ENCODE assay signal across 1 cellular context in genomic region chr16:89217388-89218191, GRCh38.
TF ChIP-seq lines count a peak whose summit lies in the region.

TSS of gene ZNF778 (plus strand) at chr16:89217703. CDS start at chr16:89221128, 3,425 bp downstream.

TF ChIP-seq in K562, 482 proteins besides CTCF, POLR2A, EP300 and RAD21 (continued from another document and continues in another):
- TF ChIP-seq, protein P1, sequence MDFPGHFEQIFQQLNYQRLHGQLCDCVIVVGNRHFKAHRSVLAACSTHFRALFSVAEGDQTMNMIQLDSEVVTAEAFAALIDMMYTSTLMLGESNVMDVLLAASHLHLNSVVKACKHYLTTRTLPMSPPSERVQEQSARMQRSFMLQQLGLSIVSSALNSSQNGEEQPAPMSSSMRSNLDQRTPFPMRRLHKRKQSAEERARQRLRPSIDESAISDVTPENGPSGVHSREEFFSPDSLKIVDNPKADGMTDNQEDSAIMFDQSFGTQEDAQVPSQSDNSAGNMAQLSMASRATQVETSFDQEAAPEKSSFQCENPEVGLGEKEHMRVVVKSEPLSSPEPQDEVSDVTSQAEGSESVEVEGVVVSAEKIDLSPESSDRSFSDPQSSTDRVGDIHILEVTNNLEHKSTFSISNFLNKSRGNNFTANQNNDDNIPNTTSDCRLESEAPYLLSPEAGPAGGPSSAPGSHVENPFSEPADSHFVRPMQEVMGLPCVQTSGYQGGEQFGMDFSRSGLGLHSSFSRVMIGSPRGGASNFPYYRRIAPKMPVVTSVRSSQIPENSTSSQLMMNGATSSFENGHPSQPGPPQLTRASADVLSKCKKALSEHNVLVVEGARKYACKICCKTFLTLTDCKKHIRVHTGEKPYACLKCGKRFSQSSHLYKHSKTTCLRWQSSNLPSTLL (IDR thresholded peaks at IDR 0.05) = no peak
- TF ChIP-seq SMARCC2 (IDR thresholded peaks at IDR 0.05; ENCODE audit: low read depth) = no peak; the same call in 1 of the 2 replicates
- TF ChIP-seq CBFB (CRISPR knock-in tag; IDR thresholded peaks at IDR 0.05) = 0 out of 2 replicates have a peak, but pooled peaks have one; percentile 48
- TF ChIP-seq ELF1 (tag; IDR thresholded peaks at IDR 0.05) = peak; percentile 91
- TF ChIP-seq FOXK2 (conservative IDR thresholded peaks at IDR 0.05 in 1 of 2, IDR thresholded peaks at IDR 0.05 in 1 of 2; ENCODE audit: low read depth in 2 of 2) = peak; percentile 57 to 78; a peak in 3 of 4 replicates
- no peak for TF ChIP-seq GATA2 (CRISPR knock-in tag; IDR thresholded peaks at IDR 0.05)
- peak; percentile 74 for TF ChIP-seq HCFC1 (IDR thresholded peaks at IDR 0.05; ENCODE audit: low read depth, low read length)
- peak; percentile 93 for TF ChIP-seq RBBP5 (IDR thresholded peaks at IDR 0.05; ENCODE audit: borderline replicate concordance, insufficient read depth, low read length, poor library complexity, severe bottlenecking)
- TF ChIP-seq C11orf30 (IDR thresholded peaks at IDR 0.05; ENCODE audit: low read depth) = peak; percentile 97
- TF ChIP-seq REST (CRISPR knock-in tag; IDR thresholded peaks at IDR 0.05; ENCODE audit: low read depth) = no peak
- peak; percentile 84 for TF ChIP-seq EP400 (IDR thresholded peaks at IDR 0.05)
- no peak for TF ChIP-seq ZNF133 (CRISPR knock-in tag; IDR thresholded peaks at IDR 0.05)
- TF ChIP-seq UBTF (IDR thresholded peaks at IDR 0.05; ENCODE audit: borderline replicate concordance in 1 of 2, low read depth in 2 of 2, low read length in 2 of 2) = peak; percentile 30 to 58; a peak in 1 of 4 replicates
- 0 out of 2 replicates have a peak, but pooled peaks have one; percentile 24 for TF ChIP-seq RBM14 (IDR thresholded peaks at IDR 0.05; ENCODE audit: borderline replicate concordance, insufficient read depth, low read depth, low read length)
- peak; percentile 43 for TF ChIP-seq PML (IDR thresholded peaks at IDR 0.05; ENCODE audit: low read length)
- peak; percentile 48 to 66; a peak in 3 of 4 replicates for TF ChIP-seq NRF1 (conservative IDR thresholded peaks at IDR 0.05 in 1 of 2, IDR thresholded peaks at IDR 0.05 in 1 of 2)
- TF ChIP-seq TRIM24 (IDR thresholded peaks at IDR 0.05) = no peak
- peak; percentile 67 for TF ChIP-seq ESRRA (IDR thresholded peaks at IDR 0.05; ENCODE audit: borderline replicate concordance, low read depth)
- TF ChIP-seq, protein P2, sequence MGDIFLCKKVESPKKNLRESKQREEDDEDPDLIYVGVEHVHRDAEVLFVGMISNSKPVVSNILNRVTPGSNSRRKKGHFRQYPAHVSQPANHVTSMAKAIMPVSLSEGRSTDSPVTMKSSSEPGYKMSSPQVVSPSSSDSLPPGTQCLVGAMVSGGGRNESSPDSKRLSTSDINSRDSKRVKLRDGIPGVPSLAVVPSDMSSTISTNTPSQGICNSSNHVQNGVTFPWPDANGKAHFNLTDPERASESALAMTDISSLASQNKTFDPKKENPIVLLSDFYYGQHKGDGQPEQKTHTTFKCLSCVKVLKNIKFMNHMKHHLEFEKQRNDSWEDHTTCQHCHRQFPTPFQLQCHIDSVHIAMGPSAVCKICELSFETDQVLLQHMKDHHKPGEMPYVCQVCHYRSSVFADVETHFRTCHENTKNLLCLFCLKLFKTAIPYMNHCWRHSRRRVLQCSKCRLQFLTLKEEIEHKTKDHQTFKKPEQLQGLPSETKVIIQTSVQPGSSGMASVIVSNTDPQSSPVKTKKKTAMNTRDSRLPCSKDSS (IDR thresholded peaks at IDR 0.05; ENCODE audit: low read depth, partially characterized antibody) = no peak
- TF ChIP-seq CXXC5 (CRISPR knock-in tag; IDR thresholded peaks at IDR 0.05) = peak; percentile 88
- TF ChIP-seq U2AF2 (optimal IDR thresholded peaks at IDR 0.05; ENCODE audit: low read depth, low read length) = no peak
- peak; percentile 48; the same call in 1 of the 2 replicates for TF ChIP-seq ZBTB17 (CRISPR knock-in tag; IDR thresholded peaks at IDR 0.05)
- peak; percentile 98 for TF ChIP-seq GABPA (tag; conservative IDR thresholded peaks at IDR 0.05; ENCODE audit: low read depth)
- TF ChIP-seq ETV5 (CRISPR knock-in tag; IDR thresholded peaks at IDR 0.05; ENCODE audit: low read depth) = peak; percentile 75
- TF ChIP-seq DIDO1 (tag; IDR thresholded peaks at IDR 0.05; ENCODE audit: low read depth) = peak; percentile 53; the same call in 1 of the 2 replicates
- TF ChIP-seq, protein P3, sequence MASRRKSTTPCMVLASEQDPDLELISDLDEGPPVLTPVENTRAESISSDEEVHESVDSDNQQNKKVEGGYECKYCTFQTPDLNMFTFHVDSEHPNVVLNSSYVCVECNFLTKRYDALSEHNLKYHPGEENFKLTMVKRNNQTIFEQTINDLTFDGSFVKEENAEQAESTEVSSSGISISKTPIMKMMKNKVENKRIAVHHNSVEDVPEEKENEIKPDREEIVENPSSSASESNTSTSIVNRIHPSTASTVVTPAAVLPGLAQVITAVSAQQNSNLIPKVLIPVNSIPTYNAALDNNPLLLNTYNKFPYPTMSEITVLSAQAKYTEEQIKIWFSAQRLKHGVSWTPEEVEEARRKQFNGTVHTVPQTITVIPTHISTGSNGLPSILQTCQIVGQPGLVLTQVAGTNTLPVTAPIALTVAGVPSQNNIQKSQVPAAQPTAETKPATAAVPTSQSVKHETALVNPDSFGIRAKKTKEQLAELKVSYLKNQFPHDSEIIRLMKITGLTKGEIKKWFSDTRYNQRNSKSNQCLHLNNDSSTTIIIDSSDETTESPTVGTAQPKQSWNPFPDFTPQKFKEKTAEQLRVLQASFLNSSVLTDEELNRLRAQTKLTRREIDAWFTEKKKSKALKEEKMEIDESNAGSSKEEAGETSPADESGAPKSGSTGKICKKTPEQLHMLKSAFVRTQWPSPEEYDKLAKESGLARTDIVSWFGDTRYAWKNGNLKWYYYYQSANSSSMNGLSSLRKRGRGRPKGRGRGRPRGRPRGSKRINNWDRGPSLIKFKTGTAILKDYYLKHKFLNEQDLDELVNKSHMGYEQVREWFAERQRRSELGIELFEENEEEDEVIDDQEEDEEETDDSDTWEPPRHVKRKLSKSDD (conservative IDR thresholded peaks at IDR 0.05; ENCODE audit: low read length) = no peak
- TF ChIP-seq SAFB (IDR thresholded peaks at IDR 0.05; ENCODE audit: borderline replicate concordance, low read depth, low read length) = peak; percentile 85
- TF ChIP-seq TBP (optimal IDR thresholded peaks at IDR 0.05; ENCODE audit: low read depth, low read length) = peak; percentile 82
- peak; percentile 64 to 93 (median 91); a peak in 4 of 6 replicates for TF ChIP-seq ZBTB11 (CRISPR knock-in tag; IDR thresholded peaks at IDR 0.05)
- no peak for TF ChIP-seq EZH2 (IDR thresholded peaks at IDR 0.05; ENCODE audit: borderline replicate concordance, low read depth, low read length)
- peak; percentile 97 for TF ChIP-seq POLR2G (IDR thresholded peaks at IDR 0.05; ENCODE audit: low read depth, low read length)
- TF ChIP-seq KAT7 (CRISPR knock-in tag; IDR thresholded peaks at IDR 0.05; ENCODE audit: borderline replicate concordance) = peak; percentile 83; the same call in 1 of the 2 replicates
- TF ChIP-seq L3MBTL2 (IDR thresholded peaks at IDR 0.05) = peak; percentile 76
- TF ChIP-seq CREB1 (IDR thresholded peaks at IDR 0.05) = peak; percentile 93
- TF ChIP-seq CREB1 (CRISPR knock-in tag; IDR thresholded peaks at IDR 0.05) = peak; percentile 97
- no peak for TF ChIP-seq NUFIP1 (IDR thresholded peaks at IDR 0.05; ENCODE audit: partially characterized antibody)
- no peak for TF ChIP-seq ZNF444 (CRISPR knock-in tag; IDR thresholded peaks at IDR 0.05)
- TF ChIP-seq CBX1 (IDR thresholded peaks at IDR 0.05; ENCODE audit: low read depth) = peak; percentile 38; the same call in 1 of the 2 replicates
- TF ChIP-seq RHOXF2B (CRISPR knock-in tag; conservative IDR thresholded peaks at IDR 0.05) = no peak
- no peak for TF ChIP-seq PHTF2 (CRISPR knock-in tag; IDR thresholded peaks at IDR 0.05)
- peak; percentile 71 for TF ChIP-seq SP1 (CRISPR knock-in tag; IDR thresholded peaks at IDR 0.05)
- TF ChIP-seq PKNOX1 (IDR thresholded peaks at IDR 0.05) = peak; percentile 57; the same call in 1 of the 2 replicates
- no peak for TF ChIP-seq ZNF785 (CRISPR knock-in tag; IDR thresholded peaks at IDR 0.05)
- 0 out of 2 replicates have a peak, but pooled peaks have one; percentile 52 for TF ChIP-seq NBN (IDR thresholded peaks at IDR 0.05; ENCODE audit: low read depth)
- TF ChIP-seq FOXA3 (CRISPR knock-in tag; conservative IDR thresholded peaks at IDR 0.05 in 1 of 2, IDR thresholded peaks at IDR 0.05 in 1 of 2) = no peak
- TF ChIP-seq, protein P4, sequence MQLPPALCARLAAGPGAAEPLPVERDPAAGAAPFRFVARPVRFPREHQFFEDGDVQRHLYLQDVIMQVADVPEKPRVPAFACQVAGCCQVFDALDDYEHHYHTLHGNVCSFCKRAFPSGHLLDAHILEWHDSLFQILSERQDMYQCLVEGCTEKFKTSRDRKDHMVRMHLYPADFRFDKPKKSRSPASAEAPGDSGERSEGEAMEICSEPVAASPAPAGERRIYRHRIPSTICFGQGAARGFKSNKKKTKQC (CRISPR knock-in tag; IDR thresholded peaks at IDR 0.05) = peak; percentile 59; the same call in 1 of the 2 replicates
- TF ChIP-seq ASH1L (IDR thresholded peaks at IDR 0.05; ENCODE audit: borderline replicate concordance, low read depth, partially characterized antibody) = no peak
- peak; percentile 98 for TF ChIP-seq DACH1 (IDR thresholded peaks at IDR 0.05; ENCODE audit: partially characterized antibody)
- peak; percentile 32; the same call in 1 of the 2 replicates for TF ChIP-seq SMAD4 (CRISPR knock-in tag; conservative IDR thresholded peaks at IDR 0.05)
